In the genomic region with DNA sequence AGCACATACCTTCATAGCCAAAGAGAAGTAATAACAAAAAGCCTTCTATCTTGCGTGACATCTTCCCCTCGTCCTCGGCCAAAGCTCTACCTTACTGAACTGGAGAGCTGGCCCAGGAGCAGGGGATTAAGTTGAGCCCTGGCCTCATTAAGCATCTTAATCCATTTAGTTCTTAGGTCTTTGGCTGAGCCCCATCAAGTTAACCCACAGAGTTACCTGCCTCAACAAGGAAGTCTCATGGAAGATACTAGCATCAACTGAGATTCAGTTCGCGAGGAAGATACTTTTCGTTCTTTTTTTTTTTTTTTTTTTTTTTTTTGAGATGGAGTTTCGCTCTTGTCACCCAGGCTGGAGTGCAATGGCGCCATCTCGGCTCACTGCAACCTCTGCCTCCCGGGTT, we compare ENCODE assay signal across 1 cellular context.
TF ChIP-seq lines count a peak whose summit lies in the region.

A gene (minus strand): TSS at position 101 of the 400 bp plus-strand sequence. CDS start 40 bp downstream, at position 61.

TF ChIP-seq in HepG2, 621 proteins besides CTCF, POLR2A, EP300 and RAD21:
- TF ChIP-seq SCMH1 (CRISPR knock-in tag; IDR thresholded peaks at IDR 0.05; ENCODE audit: borderline replicate concordance) (no peak), ZNF256 (CRISPR knock-in tag; conservative IDR thresholded peaks at IDR 0.05) (no peak)
